In the genomic region with DNA sequence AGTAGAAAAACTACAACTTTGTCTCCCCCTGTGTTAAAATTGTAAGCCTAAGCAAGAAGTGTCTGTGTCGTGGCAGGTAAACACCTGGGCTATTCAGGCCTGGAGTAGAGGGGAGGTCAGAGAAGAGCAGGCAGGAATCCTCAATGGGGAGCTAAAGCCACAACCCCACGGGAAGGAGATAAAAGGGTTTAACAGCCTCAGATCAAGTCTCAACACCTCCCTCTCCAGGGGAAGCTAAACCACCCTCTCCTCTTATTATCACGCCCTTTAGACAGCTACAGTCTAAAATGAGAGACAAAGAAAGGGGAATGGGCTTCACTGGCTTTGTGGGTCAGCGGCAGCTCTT, we compare ENCODE assay signal across 12 cellular contexts. TPM values are rescaled to one million over a fixed set of nuclear protein-coding genes. Genes with fewer than 3 reads are reported as not detected.
DNase-seq lines count a peak whose midpoint lies in the region; ATAC-seq and TF ChIP-seq lines count a peak whose summit lies in the region.
"Had no signal": no experiment of that assay in that cellular context is flagged by ENCODE, and none has a peak within 500 bp of the region (broad histone marks: within the 10 kb centered on the region; RNA-seq: fewer than 3 reads in every experiment).

No MANE protein-coding gene starts in this region.

- H3K27me3 Mint-ChIP-seq in activated T-helper 17 cell treated with anti-CD3 and anti-CD28 coated beads, Interleukin-2, amount 50 U/mL, for 72 hours, result peaks cover 75% of the 10 kb centered on the region

- no peak overlapping the region for H3K4me3 Mint-ChIP-seq in activated T-helper 17 cell treated with anti-CD3 and anti-CD28 coated beads, Interleukin-2, amount 50 U/mL, for 72 hours

- H3K36me3 Mint-ChIP-seq in activated T-helper 17 cell treated with anti-CD3 and anti-CD28 coated beads, Interleukin-2, amount 50 U/mL, for 72 hours (ENCODE audit: low read depth), result no peaks in the 10 kb centered on the region

- WGBS in heart left ventricle, 4 donors, result 20 to 30% (median 26%) methylated on average over 4 of the region's 4 CpGs
- 18% methylated on average over 3 of the region's 4 CpGs; no CpG with 5 or more reads in 1 of the 2 experiments for WGBS in mesodermal cell (ENCODE audit: insufficient coverage in 2 of 2), 2 experiments

- TF ChIP-seq CTCF in heart left ventricle (IDR thresholded peaks at IDR 0.05), result no peak
- TF ChIP-seq CTCF in dorsolateral prefrontal cortex (IDR thresholded peaks at IDR 0.05 in 54 of 56, conservative IDR thresholded peaks at IDR 0.05 in 2 of 56; ENCODE audit: low read depth in 1 of 56, partially characterized antibody in 56 of 56), result no peak
- no peak for TF ChIP-seq CTCF in upper lobe of right lung (IDR thresholded peaks at IDR 0.05)

- H3K9me3 ChIP-seq in heart left ventricle (no peaks in the 10 kb centered on the region), mesodermal cell (ENCODE audit: control insufficient read depth, low read length) (no peaks in the 10 kb centered on the region), upper lobe of right lung (no peaks in the 10 kb centered on the region)
- H3K9me3 ChIP-seq: testis had no signal

- no peak for ATAC-seq in heart left ventricle
- no peak for ATAC-seq in Right ventricle myocardium superior (ENCODE audit: poor library complexity)
- ATAC-seq in upper lobe of right lung, result no peak
- ATAC-seq in GM18861 (IDR thresholded peaks at IDR 0.05; ENCODE audit: unreplicated experiment), result no peak
- no peak for ATAC-seq in activated T-helper 17 cell treated with anti-CD3 and anti-CD28 coated beads, Interleukin-2, amount 50 U/mL, for 72 hours (replicated peaks)

- H3K9me3 Mint-ChIP-seq in activated T-helper 17 cell treated with anti-CD3 and anti-CD28 coated beads, Interleukin-2, amount 50 U/mL, for 72 hours, result no peaks in the 10 kb centered on the region

- intact Hi-C loops in heart left ventricle (cut with DNase I) (loop anchor here in 1 of 10 donors (5.0 kb wide), 1 partner anchor 145 kb away; no protein-coding TSS in a partner anchor), Right ventricle myocardium superior (cut with DNase I) (no loop called here), dorsolateral prefrontal cortex (cut with DNase I) (loop anchor here (1.0 to 5.0 kb wide), 4 partner anchors 50 to 160 kb away; partner anchors contain the start of gene TRA2B (in 1 of the 2)), upper lobe of right lung (cut with DNase I) (no loop called here)

- H3K27ac Mint-ChIP-seq in activated T-helper 17 cell treated with anti-CD3 and anti-CD28 coated beads, Interleukin-2, amount 50 U/mL, for 72 hours, result no peak overlapping the region

- H3K4me1 Mint-ChIP-seq in activated T-helper 17 cell treated with anti-CD3 and anti-CD28 coated beads, Interleukin-2, amount 50 U/mL, for 72 hours, result no peaks in the 10 kb centered on the region

- H3K27ac ChIP-seq in heart left ventricle (no peak overlapping the region), dorsolateral prefrontal cortex (peak overlapping the region in 38 of 59 donors; percentile 16 to 88 (median 75)), mesodermal cell (ENCODE audit: low read depth, low read length, severe bottlenecking) (peak overlapping the region; percentile 95), upper lobe of right lung (no peak overlapping the region)
- H3K27ac ChIP-seq: testis had no signal

- H3K36me3 ChIP-seq in heart left ventricle (peaks cover 0 to 6% (median 0%) of the 10 kb centered on the region in 9 donors), mesodermal cell (ENCODE audit: control insufficient read depth, insufficient read depth, low read length) (peaks cover 62% of the 10 kb centered on the region), upper lobe of right lung (no peaks in the 10 kb centered on the region)

- H3K27me3 ChIP-seq in heart left ventricle, result no peaks in the 10 kb centered on the region
- no peaks in the 10 kb centered on the region for H3K27me3 ChIP-seq in dorsolateral prefrontal cortex
- H3K27me3 ChIP-seq in upper lobe of right lung, result no peaks in the 10 kb centered on the region
- H3K27me3 ChIP-seq: testis had no signal

- H3K4me1 ChIP-seq in heart left ventricle (peaks cover 0 to 56% (median 25%) of the 10 kb centered on the region in 12 donors), mesodermal cell (ENCODE audit: control insufficient read depth, insufficient read depth, low read length, poor library complexity, severe bottlenecking) (peaks cover 42% of the 10 kb centered on the region), upper lobe of right lung (peaks cover 38% of the 10 kb centered on the region)

- no peak for TF ChIP-seq POLR2A in heart left ventricle (IDR thresholded peaks at IDR 0.05)

- DNase-seq in heart left ventricle (no peak), Right ventricle myocardium superior (no peak), dorsolateral prefrontal cortex (no peak), upper lobe of right lung (no peak), AG08395 (ENCODE audit: low spot score) (no peak)
- DNase-seq: activated naive CD4-positive, alpha-beta T cell treated with Interleukin-2 at 50 U/mL for 16 hours; GF-D8; stimulated activated CD4-positive, alpha-beta T cell treated with anti-CD3 and anti-CD28 coated beads, Interleukin-1b, Interleukin-23, amount 100 ng/mL, for 48 hours had no signal

- peak overlapping the region in 9 of 12 donors; percentile 40 to 62 (median 50) for H3K4me3 ChIP-seq in heart left ventricle
- H3K4me3 ChIP-seq in dorsolateral prefrontal cortex, result peak overlapping the region in 53 of 59 donors; percentile 19 to 66 (median 47)
- H3K4me3 ChIP-seq in mesodermal cell (ENCODE audit: extremely low read depth, insufficient read depth, low read length, poor library complexity, severe bottlenecking), result peak overlapping the region; percentile 21
- peak overlapping the region; percentile 39 for H3K4me3 ChIP-seq in upper lobe of right lung

RNA-seq across cellular contexts. Expression of gene ETV5, which starts 11.6 kb away (rescaled TPM):
- total RNA-seq in heart left ventricle (10 to 100 TPM in 3 of 9 donors, 1 to 10 TPM in 6; 4.2 to 29.9 (median 6.9) TPM), Right ventricle myocardium superior (5.9 TPM), dorsolateral prefrontal cortex (10 to 100 TPM; 21.0 to 97.9 (median 44.5) TPM), upper lobe of right lung (56.3 TPM)
- polyA plus RNA-seq in heart left ventricle, result 1 to 10 TPM in 1 of 2 donors, under 1 TPM in 1; 0.65 to 7.5 TPM
- polyA plus RNA-seq in mesodermal cell (2013, experiment 1 of 2), result 68.0 TPM
- 54.7 TPM for polyA plus RNA-seq in mesodermal cell (2013, experiment 2 of 2)
- total RNA-seq in activated T-helper 17 cell treated with anti-CD3 and anti-CD28 coated beads, Interleukin-2, amount 50 U/mL, for 72 hours, result 1 to 10 TPM in 1 of 2 donors, under 1 TPM in 1; 0.99 to 1.2 TPM

Comparison
In these comparisons a context has a peak if more than half of its experiments do, and no peak if none do; other contexts are left out.
1. H3K27ac ChIP-seq: peak in dorsolateral prefrontal cortex (38 of 59) and mesodermal cell (single experiment); none in heart left ventricle (0 of 12) and upper lobe of right lung (single experiment).
2. intact Hi-C loops: an anchor here in dorsolateral prefrontal cortex (1.0 to 5.0 kb wide); none called in Right ventricle myocardium superior and upper lobe of right lung.
3. Peak in every context shown above with its lines, with median percentiles within 50 percentile points of each other: H3K4me3 ChIP-seq.